ENCODE assay signal across 2 cellular contexts in genomic region chr12:69875416-69875815, GRCh38.
TF ChIP-seq lines count a peak whose summit lies in the region.

No MANE protein-coding gene starts in this region.

TF ChIP-seq in GM23338, 12 proteins besides CTCF, POLR2A, EP300 and RAD21:
- TF ChIP-seq POLR2AphosphoS5 (IDR thresholded peaks at IDR 0.05; ENCODE audit: low read depth), result no peak
- TF ChIP-seq JUNB (IDR thresholded peaks at IDR 0.05; ENCODE audit: unreplicated experiment), result no peak
- TF ChIP-seq EZH2 (IDR thresholded peaks at IDR 0.05; ENCODE audit: low read depth, unreplicated experiment), result no peak
- TF ChIP-seq ZNF331 (CRISPR knock-in tag; IDR thresholded peaks at IDR 0.05; ENCODE audit: low read depth), result no peak
- TF ChIP-seq NANOG (IDR thresholded peaks at IDR 0.05; ENCODE audit: borderline replicate concordance), result no peak
- no peak for TF ChIP-seq EZH2phosphoT487 (IDR thresholded peaks at IDR 0.05; ENCODE audit: unreplicated experiment)
- TF ChIP-seq STAT1 (IDR thresholded peaks at IDR 0.05; ENCODE audit: unreplicated experiment), result no peak
- TF ChIP-seq CREB1 (CRISPR knock-in tag; IDR thresholded peaks at IDR 0.05; ENCODE audit: low read depth), result no peak
- TF ChIP-seq, protein P1, sequence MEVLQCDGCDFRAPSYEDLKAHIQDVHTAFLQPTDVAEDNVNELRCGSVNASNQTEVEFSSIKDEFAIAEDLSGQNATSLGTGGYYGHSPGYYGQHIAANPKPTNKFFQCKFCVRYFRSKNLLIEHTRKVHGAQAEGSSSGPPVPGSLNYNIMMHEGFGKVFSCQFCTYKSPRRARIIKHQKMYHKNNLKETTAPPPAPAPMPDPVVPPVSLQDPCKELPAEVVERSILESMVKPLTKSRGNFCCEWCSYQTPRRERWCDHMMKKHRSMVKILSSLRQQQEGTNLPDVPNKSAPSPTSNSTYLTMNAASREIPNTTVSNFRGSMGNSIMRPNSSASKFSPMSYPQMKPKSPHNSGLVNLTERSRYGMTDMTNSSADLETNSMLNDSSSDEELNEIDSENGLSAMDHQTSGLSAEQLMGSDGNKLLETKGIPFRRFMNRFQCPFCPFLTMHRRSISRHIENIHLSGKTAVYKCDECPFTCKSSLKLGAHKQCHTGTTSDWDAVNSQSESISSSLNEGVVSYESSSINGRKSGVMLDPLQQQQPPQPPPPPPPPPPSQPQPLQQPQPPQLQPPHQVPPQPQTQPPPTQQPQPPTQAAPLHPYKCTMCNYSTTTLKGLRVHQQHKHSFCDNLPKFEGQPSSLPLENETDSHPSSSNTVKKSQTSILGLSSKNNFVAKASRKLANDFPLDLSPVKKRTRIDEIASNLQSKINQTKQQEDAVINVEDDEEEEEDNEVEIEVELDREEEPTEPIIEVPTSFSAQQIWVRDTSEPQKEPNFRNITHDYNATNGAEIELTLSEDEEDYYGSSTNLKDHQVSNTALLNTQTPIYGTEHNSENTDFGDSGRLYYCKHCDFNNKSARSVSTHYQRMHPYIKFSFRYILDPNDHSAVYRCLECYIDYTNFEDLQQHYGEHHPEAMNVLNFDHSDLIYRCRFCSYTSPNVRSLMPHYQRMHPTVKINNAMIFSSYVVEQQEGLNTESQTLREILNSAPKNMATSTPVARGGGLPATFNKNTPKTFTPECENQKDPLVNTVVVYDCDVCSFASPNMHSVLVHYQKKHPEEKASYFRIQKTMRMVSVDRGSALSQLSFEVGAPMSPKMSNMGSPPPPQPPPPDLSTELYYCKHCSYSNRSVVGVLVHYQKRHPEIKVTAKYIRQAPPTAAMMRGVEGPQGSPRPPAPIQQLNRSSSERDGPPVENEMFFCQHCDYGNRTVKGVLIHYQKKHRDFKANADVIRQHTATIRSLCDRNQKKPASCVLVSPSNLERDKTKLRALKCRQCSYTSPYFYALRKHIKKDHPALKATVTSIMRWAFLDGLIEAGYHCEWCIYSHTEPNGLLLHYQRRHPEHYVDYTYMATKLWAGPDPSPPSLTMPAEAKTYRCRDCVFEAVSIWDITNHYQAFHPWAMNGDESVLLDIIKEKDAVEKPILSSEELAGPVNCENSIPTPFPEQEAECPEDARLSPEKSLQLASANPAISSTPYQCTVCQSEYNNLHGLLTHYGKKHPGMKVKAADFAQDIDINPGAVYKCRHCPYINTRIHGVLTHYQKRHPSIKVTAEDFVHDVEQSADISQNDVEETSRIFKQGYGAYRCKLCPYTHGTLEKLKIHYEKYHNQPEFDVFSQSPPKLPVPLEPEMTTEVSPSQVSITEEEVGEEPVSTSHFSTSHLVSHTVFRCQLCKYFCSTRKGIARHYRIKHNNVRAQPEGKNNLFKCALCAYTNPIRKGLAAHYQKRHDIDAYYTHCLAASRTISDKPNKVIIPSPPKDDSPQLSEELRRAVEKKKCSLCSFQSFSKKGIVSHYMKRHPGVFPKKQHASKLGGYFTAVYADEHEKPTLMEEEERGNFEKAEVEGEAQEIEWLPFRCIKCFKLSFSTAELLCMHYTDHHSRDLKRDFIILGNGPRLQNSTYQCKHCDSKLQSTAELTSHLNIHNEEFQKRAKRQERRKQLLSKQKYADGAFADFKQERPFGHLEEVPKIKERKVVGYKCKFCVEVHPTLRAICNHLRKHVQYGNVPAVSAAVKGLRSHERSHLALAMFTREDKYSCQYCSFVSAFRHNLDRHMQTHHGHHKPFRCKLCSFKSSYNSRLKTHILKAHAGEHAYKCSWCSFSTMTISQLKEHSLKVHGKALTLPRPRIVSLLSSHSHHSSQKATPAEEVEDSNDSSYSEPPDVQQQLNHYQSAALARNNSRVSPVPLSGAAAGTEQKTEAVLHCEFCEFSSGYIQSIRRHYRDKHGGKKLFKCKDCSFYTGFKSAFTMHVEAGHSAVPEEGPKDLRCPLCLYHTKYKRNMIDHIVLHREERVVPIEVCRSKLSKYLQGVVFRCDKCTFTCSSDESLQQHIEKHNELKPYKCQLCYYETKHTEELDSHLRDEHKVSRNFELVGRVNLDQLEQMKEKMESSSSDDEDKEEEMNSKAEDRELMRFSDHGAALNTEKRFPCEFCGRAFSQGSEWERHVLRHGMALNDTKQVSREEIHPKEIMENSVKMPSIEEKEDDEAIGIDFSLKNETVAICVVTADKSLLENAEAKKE (CRISPR knock-in tag; IDR thresholded peaks at IDR 0.05), result no peak
- TF ChIP-seq, protein P2, sequence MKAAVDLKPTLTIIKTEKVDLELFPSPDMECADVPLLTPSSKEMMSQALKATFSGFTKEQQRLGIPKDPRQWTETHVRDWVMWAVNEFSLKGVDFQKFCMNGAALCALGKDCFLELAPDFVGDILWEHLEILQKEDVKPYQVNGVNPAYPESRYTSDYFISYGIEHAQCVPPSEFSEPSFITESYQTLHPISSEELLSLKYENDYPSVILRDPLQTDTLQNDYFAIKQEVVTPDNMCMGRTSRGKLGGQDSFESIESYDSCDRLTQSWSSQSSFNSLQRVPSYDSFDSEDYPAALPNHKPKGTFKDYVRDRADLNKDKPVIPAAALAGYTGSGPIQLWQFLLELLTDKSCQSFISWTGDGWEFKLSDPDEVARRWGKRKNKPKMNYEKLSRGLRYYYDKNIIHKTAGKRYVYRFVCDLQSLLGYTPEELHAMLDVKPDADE (IDR thresholded peaks at IDR 0.05), result no peak
- TF ChIP-seq, protein P3, sequence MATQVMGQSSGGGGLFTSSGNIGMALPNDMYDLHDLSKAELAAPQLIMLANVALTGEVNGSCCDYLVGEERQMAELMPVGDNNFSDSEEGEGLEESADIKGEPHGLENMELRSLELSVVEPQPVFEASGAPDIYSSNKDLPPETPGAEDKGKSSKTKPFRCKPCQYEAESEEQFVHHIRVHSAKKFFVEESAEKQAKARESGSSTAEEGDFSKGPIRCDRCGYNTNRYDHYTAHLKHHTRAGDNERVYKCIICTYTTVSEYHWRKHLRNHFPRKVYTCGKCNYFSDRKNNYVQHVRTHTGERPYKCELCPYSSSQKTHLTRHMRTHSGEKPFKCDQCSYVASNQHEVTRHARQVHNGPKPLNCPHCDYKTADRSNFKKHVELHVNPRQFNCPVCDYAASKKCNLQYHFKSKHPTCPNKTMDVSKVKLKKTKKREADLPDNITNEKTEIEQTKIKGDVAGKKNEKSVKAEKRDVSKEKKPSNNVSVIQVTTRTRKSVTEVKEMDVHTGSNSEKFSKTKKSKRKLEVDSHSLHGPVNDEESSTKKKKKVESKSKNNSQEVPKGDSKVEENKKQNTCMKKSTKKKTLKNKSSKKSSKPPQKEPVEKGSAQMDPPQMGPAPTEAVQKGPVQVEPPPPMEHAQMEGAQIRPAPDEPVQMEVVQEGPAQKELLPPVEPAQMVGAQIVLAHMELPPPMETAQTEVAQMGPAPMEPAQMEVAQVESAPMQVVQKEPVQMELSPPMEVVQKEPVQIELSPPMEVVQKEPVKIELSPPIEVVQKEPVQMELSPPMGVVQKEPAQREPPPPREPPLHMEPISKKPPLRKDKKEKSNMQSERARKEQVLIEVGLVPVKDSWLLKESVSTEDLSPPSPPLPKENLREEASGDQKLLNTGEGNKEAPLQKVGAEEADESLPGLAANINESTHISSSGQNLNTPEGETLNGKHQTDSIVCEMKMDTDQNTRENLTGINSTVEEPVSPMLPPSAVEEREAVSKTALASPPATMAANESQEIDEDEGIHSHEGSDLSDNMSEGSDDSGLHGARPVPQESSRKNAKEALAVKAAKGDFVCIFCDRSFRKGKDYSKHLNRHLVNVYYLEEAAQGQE (IDR thresholded peaks at IDR 0.05; ENCODE audit: unreplicated experiment), result no peak
- no peak for TF ChIP-seq ZNF114 (CRISPR knock-in tag; IDR thresholded peaks at IDR 0.05)

TF ChIP-seq in H1, 55 proteins besides CTCF, POLR2A, EP300 and RAD21:
- TF ChIP-seq, protein P4, sequence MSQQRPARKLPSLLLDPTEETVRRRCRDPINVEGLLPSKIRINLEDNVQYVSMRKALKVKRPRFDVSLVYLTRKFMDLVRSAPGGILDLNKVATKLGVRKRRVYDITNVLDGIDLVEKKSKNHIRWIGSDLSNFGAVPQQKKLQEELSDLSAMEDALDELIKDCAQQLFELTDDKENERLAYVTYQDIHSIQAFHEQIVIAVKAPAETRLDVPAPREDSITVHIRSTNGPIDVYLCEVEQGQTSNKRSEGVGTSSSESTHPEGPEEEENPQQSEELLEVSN (IDR thresholded peaks at IDR 0.05), result peak; percentile 30; the same call in 1 of the 2 replicates
- TF ChIP-seq TBP (IDR thresholded peaks at IDR 0.05; ENCODE audit: low read depth, low read length) (no peak), KDM5A (IDR thresholded peaks at IDR 0.05; ENCODE audit: low read length) (no peak)
